Comparison of ENCODE assay signal across 25 cellular contexts in the genomic region with DNA sequence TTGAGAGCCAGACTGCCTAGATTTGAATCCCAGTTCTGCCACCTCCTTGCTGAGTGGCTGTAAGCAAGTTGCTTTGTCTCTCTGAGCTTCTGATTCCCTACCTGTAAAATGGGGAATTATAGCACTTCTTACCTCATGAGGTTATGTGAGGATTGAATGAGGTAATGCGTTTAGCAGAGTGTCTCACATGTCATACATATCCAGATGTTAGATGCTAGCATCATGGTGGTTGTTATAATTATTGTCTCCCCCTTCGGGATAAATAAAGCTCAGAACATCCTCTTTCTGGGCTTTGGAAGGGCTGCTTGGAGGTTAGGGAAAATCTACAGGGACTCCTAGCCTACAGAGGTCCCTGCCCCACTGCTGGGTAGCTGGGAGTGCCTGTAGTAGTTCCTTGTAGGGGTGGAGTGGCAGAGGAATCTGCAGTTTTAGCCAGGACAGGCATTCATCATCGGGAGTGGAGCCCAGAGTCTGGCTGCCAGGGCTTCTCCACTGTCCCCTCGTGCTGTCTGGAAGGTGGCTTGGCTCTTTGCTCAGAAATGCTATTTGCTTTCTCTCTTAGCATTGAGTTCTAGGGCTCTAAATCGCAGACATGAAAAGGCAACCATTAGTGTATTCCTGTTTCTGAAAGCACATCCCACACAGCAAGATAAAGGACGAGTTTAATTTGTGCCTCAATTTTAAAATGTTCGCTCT.
DNase-seq lines count a peak whose midpoint lies in the region; ATAC-seq and TF ChIP-seq lines count a peak whose summit lies in the region.
"Had no signal": no experiment of that assay in that cellular context is flagged by ENCODE, and none has a peak within 500 bp of the region (broad histone marks: within the 10 kb centered on the region; RNA-seq: fewer than 3 reads in every experiment).

No MANE protein-coding gene starts in this region.

- H3K36me3 ChIP-seq in endodermal cell (ENCODE audit: control insufficient read depth, insufficient read depth, low read length) = no peaks in the 10 kb centered on the region
- H3K36me3 ChIP-seq: gastroesophageal sphincter, HAP-1, prostate gland had no signal

- no peak for DNase-seq in Right ventricle myocardium inferior (ENCODE audit: missing footprints)
- DNase-seq in cardiac septum (ENCODE audit: low spot score) = no peak
- peak; percentile 51 for DNase-seq in endodermal cell
- DNase-seq in G401 (ENCODE audit: low spot score) = no peak
- no peak for DNase-seq in kidney glomerular epithelial cell (lab: John Stamatoyannopoulos, UW)
- DNase-seq in NCI-H526 (lab: John Stamatoyannopoulos, UW) = no peak
- DNase-seq: activated CD4-positive, alpha-beta memory T cell treated with anti-CD3 and anti-CD28 coated beads, Interleukin-2, amount 10 ng/mL, durations not matched to agents 7 days and 5 days; activated CD4-positive, alpha-beta T cell treated with anti-CD3 and anti-CD28 coated beads for 1 hour; activated effector memory CD4-positive, alpha-beta T cell treated with anti-CD3 and anti-CD28 coated beads, Interleukin-2, amount 50 U/mL, for 16 hours; CD8-positive, alpha-beta memory T cell; NCI-H1417; NCI-H2081 treated with DMSO at 0.1 percent for 48 hours; NCI-H226; stomach; trophoblast cell had no signal

- H3K4me1 ChIP-seq in endodermal cell (ENCODE audit: control insufficient read depth, insufficient read depth, low read length) = peaks cover 4% of the 10 kb centered on the region
- H3K4me1 ChIP-seq: gastroesophageal sphincter, HAP-1, prostate gland, stomach had no signal

- H3K9ac ChIP-seq in endodermal cell (ENCODE audit: extremely low read depth, low read length, poor library complexity, severe bottlenecking) = no peak overlapping the region

- no peak overlapping the region for H3K27ac Mint-ChIP-seq in endodermal cell
- H3K27ac Mint-ChIP-seq: activated CD4-positive, alpha-beta memory T cell treated with anti-CD3 and anti-CD28 coated beads, Interleukin-2, amount 10 ng/mL, durations not matched to agents 7 days and 5 days; T-helper 1 cell treated with Interleukin-12 subunit alpha and Interleukin-12 subunit beta and Interleukin-4 antibody, amounts not matched to agents 30 μg/mL and 1 μg/mL, for 36 hours had no signal

- H3K27me3 ChIP-seq in endodermal cell (ENCODE audit: control insufficient read depth, insufficient read depth, low read length, poor library complexity, severe bottlenecking) = no peaks in the 10 kb centered on the region
- no peaks in the 10 kb centered on the region for H3K27me3 ChIP-seq in layer of hippocampus (ENCODE audit: control insufficient read depth, insufficient read depth, low read length)
- H3K27me3 ChIP-seq: gastroesophageal sphincter, stomach had no signal

- peaks cover 18% of the 10 kb centered on the region for H3K4me1 Mint-ChIP-seq in endodermal cell
- H3K4me1 Mint-ChIP-seq: activated CD4-positive, alpha-beta memory T cell treated with anti-CD3 and anti-CD28 coated beads, Interleukin-2, amount 10 ng/mL, durations not matched to agents 7 days and 5 days had no signal

- in situ Hi-C loops in G401 (cut with HindIII; ENCODE audit: low sequenced_read_pairs) = no loop called here

- peaks cover 2% of the 10 kb centered on the region for H3K27me3 Mint-ChIP-seq in endodermal cell (ENCODE audit: insufficient read depth)
- H3K27me3 Mint-ChIP-seq: activated CD4-positive, alpha-beta memory T cell treated with anti-CD3 and anti-CD28 coated beads, Interleukin-2, amount 10 ng/mL, durations not matched to agents 7 days and 5 days; CD8-positive, alpha-beta memory T cell; central memory CD8-positive, alpha-beta T cell had no signal

- intact Hi-C loops in Right ventricle myocardium inferior (cut with DNase I) = no loop called here
- intact Hi-C loops in cardiac septum (cut with DNase I) = no loop called here

- no peaks in the 10 kb centered on the region for H3K9me3 Mint-ChIP-seq in endodermal cell
- H3K9me3 Mint-ChIP-seq: activated CD4-positive, alpha-beta memory T cell treated with anti-CD3 and anti-CD28 coated beads, Interleukin-2, amount 10 ng/mL, durations not matched to agents 7 days and 5 days; central memory CD8-positive, alpha-beta T cell; T-helper 1 cell treated with Interleukin-12 subunit alpha and Interleukin-12 subunit beta and Interleukin-4 antibody, amounts not matched to agents 30 μg/mL and 1 μg/mL, for 36 hours had no signal

- no peaks in the 10 kb centered on the region for H3K36me3 Mint-ChIP-seq in endodermal cell (ENCODE audit: low read depth)

- ATAC-seq in Right ventricle myocardium inferior = peak; percentile 81
- ATAC-seq: gastroesophageal sphincter had no signal

- H3K9me3 ChIP-seq in endodermal cell (ENCODE audit: control insufficient read depth, low read length) = no peaks in the 10 kb centered on the region
- H3K9me3 ChIP-seq: gastroesophageal sphincter, HAP-1, prostate gland, stomach had no signal

- 82 to 86% methylated on average over 5 to 7 of the region's 7 CpGs for WGBS in endodermal cell (ENCODE audit: insufficient coverage in 1 of 2, insufficient read length in 1 of 2), 2 experiments

- no peak overlapping the region for H3K27ac ChIP-seq in endodermal cell (ENCODE audit: low read depth, low read length)
- H3K27ac ChIP-seq in layer of hippocampus (ENCODE audit: low read depth, low read length) = peak overlapping the region; percentile 67
- H3K27ac ChIP-seq in temporal lobe (ENCODE audit: low read depth, low read length) = peak overlapping the region; percentile 91
- H3K27ac ChIP-seq: gastroesophageal sphincter, prostate gland, RWPE1, SK-N-MC, skin epidermis, stomach had no signal

- no peak overlapping the region for H3K4me3 Mint-ChIP-seq in endodermal cell
- H3K4me3 Mint-ChIP-seq: activated CD4-positive, alpha-beta memory T cell treated with anti-CD3 and anti-CD28 coated beads, Interleukin-2, amount 10 ng/mL, durations not matched to agents 7 days and 5 days; CD8-positive, alpha-beta memory T cell; central memory CD8-positive, alpha-beta T cell; T-helper 1 cell treated with Interleukin-12 subunit alpha and Interleukin-12 subunit beta and Interleukin-4 antibody, amounts not matched to agents 30 μg/mL and 1 μg/mL, for 36 hours had no signal

- H3K4me3 ChIP-seq in endodermal cell (ENCODE audit: low read length) = no peak overlapping the region
- H3K4me3 ChIP-seq: gastroesophageal sphincter, HAP-1, prostate gland, SK-N-MC, skin epidermis, stomach had no signal

- no peak for TF ChIP-seq CTCF in endodermal cell (conservative IDR thresholded peaks at IDR 0.05)
